In the genomic region with DNA sequence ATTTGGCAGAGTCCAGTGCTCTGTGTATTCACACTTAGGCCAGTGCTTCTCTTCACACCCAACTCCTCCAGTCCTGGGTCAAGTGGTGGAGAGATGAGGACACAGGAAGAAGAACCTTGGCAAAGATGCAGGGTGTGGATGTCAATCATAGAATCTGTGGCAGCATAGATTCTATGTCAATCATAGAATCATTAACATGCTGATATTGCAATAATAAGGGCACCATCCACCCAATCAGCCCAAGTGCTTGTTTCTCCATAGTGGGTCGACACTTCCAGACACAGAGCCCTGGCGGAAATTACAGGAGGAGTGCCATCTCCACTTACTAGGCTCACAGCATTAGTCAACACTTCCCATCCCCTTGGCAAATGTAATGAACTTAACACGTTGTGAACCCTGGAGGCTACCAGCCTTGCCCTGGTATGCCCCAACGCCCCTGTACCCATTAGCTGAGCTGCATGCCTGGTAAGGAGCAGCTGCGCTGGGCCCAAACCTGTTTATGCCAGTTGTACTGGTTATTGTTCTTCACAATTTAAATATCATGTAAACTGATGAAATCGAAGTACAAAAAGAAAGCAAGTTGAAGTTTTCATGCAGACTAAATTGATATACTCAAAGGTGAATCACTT, we compare ENCODE assay signal across 24 cellular contexts.
"Had no signal": no experiment of that assay in that cellular context is flagged by ENCODE, and none has a peak within 500 bp of the region (broad histone marks: within the 10 kb centered on the region; RNA-seq: fewer than 3 reads in every experiment).

No MANE protein-coding gene starts in this region.

- H3K9me3 ChIP-seq: left ventricle myocardium inferior, mucosa of descending colon, ovary, prostate gland, sigmoid colon, spleen, suprapubic skin, thoracic aorta, tibial artery, upper lobe of right lung had no signal

- H3K4me3 ChIP-seq: left ventricle myocardium inferior, lung, mucosa of descending colon, ovary, prostate gland, sigmoid colon, spleen, suprapubic skin, thoracic aorta, tibial artery, upper lobe of right lung had no signal

- H3K4me1 ChIP-seq: left ventricle myocardium inferior, prostate gland, sigmoid colon, tibial artery, upper lobe of right lung had no signal

- H3K36me3 ChIP-seq: left ventricle myocardium inferior, ovary, prostate gland, sigmoid colon, spleen, suprapubic skin, thoracic aorta, tibial artery, upper lobe of right lung had no signal

- ATAC-seq: mucosa of descending colon; naive thymus-derived CD4-positive, alpha-beta T cell; natural killer cell treated with Interleukin-12 subunit alpha and Interleukin-12 subunit beta and Interleukin-15 and Interleukin-18, amount 100 ng/mL, for 72 hours; stimulated activated effector memory CD8-positive, alpha-beta T cell treated with anti-CD3 and anti-CD28 coated beads, Interleukin-12 subunit alpha, Interleukin-12 subunit beta, amount 100 ng/mL, for 72 hours; upper lobe of right lung had no signal

- DNase-seq: hippocampal formation; left ventricle myocardium inferior; mesendoderm; midbrain; mucosa of descending colon; naive thymus-derived CD4-positive, alpha-beta T cell; ovary; retina; right cardiac atrium; sigmoid colon; small intestine; spleen; stimulated activated CD4-positive, alpha-beta T cell treated with anti-CD3 and anti-CD28 coated beads, Interleukin-4, amount 100 ng/mL, for 24 hours; stimulated activated naive CD4-positive, alpha-beta T cell; tibial artery; trophoblast cell; upper lobe of right lung had no signal

- H3K27ac ChIP-seq: left ventricle myocardium inferior, ovary, prostate gland, sigmoid colon, spleen, suprapubic skin, thoracic aorta, tibial artery, upper lobe of right lung had no signal

- FAIRE-seq: small intestine, urothelium cell line had no signal

- H3K27me3 ChIP-seq: ovary, sigmoid colon, suprapubic skin, tibial artery, upper lobe of right lung had no signal
